In genomic region chr9:136266641-136267040, GRCh38 we compare ENCODE assay signal across 11 cellular contexts. TPM values are rescaled to one million over a fixed set of nuclear protein-coding genes. Genes with fewer than 3 reads are reported as not detected.
A peak's percentile ranks its signal among the peaks of the same experiment; 100 is the strongest.
DNase-seq lines count a peak whose midpoint lies in the region; ATAC-seq and TF ChIP-seq lines count a peak whose summit lies in the region.
"Not testable (repeated sequence)": the region's sequence is repeated elsewhere in the genome, so short reads cannot be mapped to it uniquely, and the experiment has no call there.
"Had no signal": no experiment of that assay in that cellular context is flagged by ENCODE, and none has a peak within 500 bp of the region (broad histone marks: within the 10 kb centered on the region; RNA-seq: fewer than 3 reads in every experiment).

No MANE protein-coding gene starts in this region.

- peak overlapping the region; percentile 80 to 84 for H3K4me3 Mint-ChIP-seq in CD14-positive monocyte
- peak overlapping the region; percentile 75 to 91 for H3K4me3 Mint-ChIP-seq in activated T-cell treated with anti-CD3 and anti-CD28 coated beads, Interleukin-2, amount 50 U/mL, for 72 hours
- H3K4me3 Mint-ChIP-seq in central memory CD8-positive, alpha-beta T cell: peak overlapping the region; percentile 73
- H3K4me3 Mint-ChIP-seq in neural crest cell: peak overlapping the region; percentile 12

- H3K4me3 ChIP-seq in HUES64 (ENCODE audit: low read length) (peak overlapping the region; percentile 38; the same call in 1 of the 2 replicates), SK-N-SH (ENCODE audit: low read depth in 2 of 2, low read length in 1 of 2) (peak overlapping the region in 1 of 2 experiments; percentile 4; a peak in 1 of 4 replicates), iPS-18a (ENCODE audit: low read length) (peak overlapping the region; percentile 27), tibial nerve (peak overlapping the region in 3 of 4 donors; percentile 19 to 51 (median 36))

- H3K4me1 ChIP-seq in HUES64 (ENCODE audit: insufficient read depth, low read length); iPS-18a (ENCODE audit: control insufficient read depth, low read depth, low read length): not testable (repeated sequence)
- peaks cover 0 to 15% of the 10 kb centered on the region in 2 experiments; a peak in 1 of 4 replicates for H3K4me1 ChIP-seq in SK-N-SH (ENCODE audit: control insufficient read depth in 1 of 2, insufficient read depth in 2 of 2, low read depth in 1 of 2, low read length in 1 of 2)
- peaks cover 0 to 13% (median 4%) of the 10 kb centered on the region in 4 donors for H3K4me1 ChIP-seq in tibial nerve

- H3K27me3 Mint-ChIP-seq in CD14-positive monocyte (ENCODE audit: low read depth in 3 of 3): peaks cover 4 to 14% (median 10%) of the 10 kb centered on the region in 3 donors
- H3K27me3 Mint-ChIP-seq in activated T-cell treated with anti-CD3 and anti-CD28 coated beads, Interleukin-2, amount 50 U/mL, for 72 hours (ENCODE audit: low read depth); central memory CD8-positive, alpha-beta T cell: not testable (repeated sequence)
- H3K27me3 Mint-ChIP-seq in neural crest cell (ENCODE audit: low read depth): peaks cover 11% of the 10 kb centered on the region

- H3K27me3 ChIP-seq in HUES64 (ENCODE audit: insufficient read depth, low read length); SK-N-SH (ENCODE audit: insufficient read depth); iPS-18a (ENCODE audit: control insufficient read depth, insufficient read depth, low read length); tibial nerve: not testable (repeated sequence)

- not testable (repeated sequence) for DNase-seq in CD14-positive monocyte (ENCODE audit: low spot score); SK-N-SH; activated T-cell treated with anti-CD3 and anti-CD28 coated beads, Interleukin-2, amount 50 U/mL, for 72 hours; central memory CD8-positive, alpha-beta T cell (ENCODE audit: low spot score in 2 of 2); neural crest cell (ENCODE audit: low read depth, low spot score); tibial nerve (ENCODE audit: low spot score in 2 of 2)

- WGBS in HUES64: 91% methylated on average over 18 of the region's 18 CpGs
- 77% methylated on average over 18 of the region's 18 CpGs for WGBS in SK-N-SH (ENCODE audit: low lambda C conversion rate)
- WGBS in tibial nerve, 2 donors: 87 to 91% methylated on average over 18 of the region's 18 CpGs

- H3K79me2 ChIP-seq in SK-N-SH (ENCODE audit: insufficient read depth): not testable (repeated sequence)

- H3K36me3 Mint-ChIP-seq in CD14-positive monocyte; activated T-cell treated with anti-CD3 and anti-CD28 coated beads, Interleukin-2, amount 50 U/mL, for 72 hours (ENCODE audit: insufficient read depth in 2 of 2); central memory CD8-positive, alpha-beta T cell (ENCODE audit: insufficient read depth); neural crest cell (ENCODE audit: low read depth): not testable (repeated sequence)

- peak overlapping the region; percentile 56; the same call in 1 of the 2 replicates for H2AFZ ChIP-seq in SK-N-SH (ENCODE audit: low read depth)

- not testable (repeated sequence) for TF ChIP-seq CTCF in CD14-positive monocyte (IDR thresholded peaks at IDR 0.05); SK-N-SH (IDR thresholded peaks at IDR 0.05); neural crest cell (conservative IDR thresholded peaks at IDR 0.05); tibial nerve (IDR thresholded peaks at IDR 0.05)

- H3K36me3 ChIP-seq in HUES64 (ENCODE audit: insufficient read depth, low read length); SK-N-SH (replicated peaks in 1 of 2; ENCODE audit: control insufficient read depth in 1 of 2, insufficient read depth in 2 of 2, low read length in 1 of 2); iPS-18a (ENCODE audit: control insufficient read depth, low read depth, low read length); tibial nerve: not testable (repeated sequence)

- POLR2A ChIA-PET in SK-N-SH (lab: Yijun Ruan, JAX): interaction anchor here (0.7 to 1.2 kb wide), 5 partner anchors 7 to 74 kb away, joined by 3 to 4 read pairs (median 3); no protein-coding TSS in a partner anchor

- intact Hi-C loops in CD14-positive monocyte (cut with micrococcal nuclease): loop anchor here in 1 of 2 donors (2.0 kb wide), 1 partner anchor 20 kb away; no protein-coding TSS in a partner anchor

- not testable (repeated sequence) for H3F3A ChIP-seq in SK-N-SH (replicated peaks; ENCODE audit: insufficient read depth)

- not testable (repeated sequence) for TF ChIP-seq POLR2A in tibial nerve (IDR thresholded peaks at IDR 0.05)

- TF ChIP-seq RAD21 in SK-N-SH (IDR thresholded peaks at IDR 0.05; ENCODE audit: low read length): not testable (repeated sequence)

- not testable (repeated sequence) for H3K9ac ChIP-seq in HUES64 (ENCODE audit: low read depth, low read length); SK-N-SH; iPS-18a (ENCODE audit: low read length)

- peak overlapping the region; percentile 76; the same call in 1 of the 2 replicates for H3K4me2 ChIP-seq in SK-N-SH

- H3K27ac Mint-ChIP-seq in CD14-positive monocyte: peak overlapping the region in 4 of 7 donors; percentile 5 to 77 (median 42)
- peak overlapping the region; percentile 15 for H3K27ac Mint-ChIP-seq in activated T-cell treated with anti-CD3 and anti-CD28 coated beads, Interleukin-2, amount 50 U/mL, for 72 hours
- not testable (repeated sequence) for H3K27ac Mint-ChIP-seq in central memory CD8-positive, alpha-beta T cell (ENCODE audit: low read depth); neural crest cell (ENCODE audit: unreplicated experiment)

- not testable (repeated sequence) for H3K27ac ChIP-seq in HUES64 (ENCODE audit: low read depth, low read length); SK-N-SH (ENCODE audit: low read depth in 2 of 2, low read length in 1 of 2); iPS-18a (ENCODE audit: low read length)
- H3K27ac ChIP-seq in tibial nerve: peak overlapping the region in 1 of 4 donors; percentile 58

- CTCF ChIA-PET in SK-N-SH (lab: Yijun Ruan, JAX): interaction anchor here (1.1 to 6.3 kb wide), 7 partner anchors 10 to 134 kb away, joined by 3 to 51 read pairs (median 10); no protein-coding TSS in a partner anchor

- H3K9me2 ChIP-seq in SK-N-SH: not testable (repeated sequence)

- not testable (repeated sequence) for H4K20me1 ChIP-seq in SK-N-SH (ENCODE audit: insufficient read depth)

- not testable (repeated sequence) for H3K9me3 Mint-ChIP-seq in CD14-positive monocyte; activated T-cell treated with anti-CD3 and anti-CD28 coated beads, Interleukin-2, amount 50 U/mL, for 72 hours; central memory CD8-positive, alpha-beta T cell; neural crest cell

- not testable (repeated sequence) for H3K9me3 ChIP-seq in HUES64 (ENCODE audit: insufficient read depth, low read depth, low read length); SK-N-SH; iPS-18a (ENCODE audit: control insufficient read depth, low read depth, low read length); tibial nerve

- ATAC-seq in activated T-cell treated with anti-CD3 and anti-CD28 coated beads, Interleukin-2, amount 50 U/mL, for 72 hours (replicated peaks in 1 of 2); central memory CD8-positive, alpha-beta T cell (replicated peaks; ENCODE audit: extremely low read depth, poor library complexity, severe bottlenecking): not testable (repeated sequence)

- H3K4me1 Mint-ChIP-seq in CD14-positive monocyte (peaks cover 20% of the 10 kb centered on the region), neural crest cell (peaks cover 16% of the 10 kb centered on the region)
- H3K4me1 Mint-ChIP-seq in activated T-cell treated with anti-CD3 and anti-CD28 coated beads, Interleukin-2, amount 50 U/mL, for 72 hours (ENCODE audit: low read depth); central memory CD8-positive, alpha-beta T cell: not testable (repeated sequence)

- not testable (repeated sequence) for TF ChIP-seq EP300 in SK-N-SH (IDR thresholded peaks at IDR 0.05; ENCODE audit: borderline replicate concordance in 1 of 2, low read depth in 1 of 2, low read length in 1 of 2); tibial nerve (IDR thresholded peaks at IDR 0.05)

RNA-seq across cellular contexts. Expression of gene QSOX2, which starts 21.0 kb away (rescaled TPM):
- polyA plus RNA-seq in CD14-positive monocyte: under 1 TPM; 0.03 to 0.17 TPM
- 18.8 TPM for polyA plus RNA-seq in HUES64 (2013, experiment 1 of 2)
- polyA plus RNA-seq in HUES64 (2013, experiment 2 of 2): 18.0 TPM
- polyA plus RNA-seq in SK-N-SH (2012; rRNA removed): 25.5 and 26.6 TPM in 2 replicates
- polyA plus RNA-seq in SK-N-SH (2012; cell fraction: cytosol; rRNA removed): 20.2 and 23.7 TPM in 2 replicates
- polyA plus RNA-seq in SK-N-SH (2012; cell fraction: nucleus; rRNA removed): 31.2 and 37.5 TPM in 2 replicates
- total RNA-seq in activated T-cell treated with anti-CD3 and anti-CD28 coated beads, Interleukin-2, amount 50 U/mL, for 72 hours: 10 to 100 TPM; 21.5 to 25.1 TPM
- 28.0 and 28.7 TPM in 2 replicates for total RNA-seq in neural crest cell
- total RNA-seq in tibial nerve: 10 to 100 TPM; 10.2 to 16.8 (median 11.8) TPM

RNA-seq across cellular contexts. Expression of gene CCDC187, which starts 37.3 kb away (rescaled TPM):
- polyA plus RNA-seq in CD14-positive monocyte: not detected
- not detected for polyA plus RNA-seq in HUES64 (2013, experiment 1 of 2)
- polyA plus RNA-seq in HUES64 (2013, experiment 2 of 2): 0.06 TPM
- not detected in 2 replicates for polyA plus RNA-seq in SK-N-SH (2012; rRNA removed)
- not detected in 2 replicates for polyA plus RNA-seq in SK-N-SH (2012; cell fraction: cytosol; rRNA removed)
- 0.02 TPM in 1 of 2 replicates, not detected in the other for polyA plus RNA-seq in SK-N-SH (2012; cell fraction: nucleus; rRNA removed)
- total RNA-seq in activated T-cell treated with anti-CD3 and anti-CD28 coated beads, Interleukin-2, amount 50 U/mL, for 72 hours: not detected
- total RNA-seq in neural crest cell: 0.07 TPM in 1 of 2 replicates, not detected in the other
- total RNA-seq in tibial nerve: under 1 TPM in 1 of 4 donors, not detected in 3; 0.20 TPM
- total RNA-seq: right cardiac atrium, SK-MEL-5 had no signal
- polyA plus RNA-seq: liver, right cardiac atrium had no signal

Comparison
In these comparisons a context has a peak if more than half of its experiments do, and no peak if none do; other contexts are left out.
1. H3K4me3 Mint-ChIP-seq: peak in every context shown above with its lines; median percentile 83 in activated T-cell treated with anti-CD3 and anti-CD28 coated beads, Interleukin-2, amount 50 U/mL, for 72 hours; 82 in CD14-positive monocyte; 73 in central memory CD8-positive, alpha-beta T cell; 12 in neural crest cell.